In the genomic region with DNA sequence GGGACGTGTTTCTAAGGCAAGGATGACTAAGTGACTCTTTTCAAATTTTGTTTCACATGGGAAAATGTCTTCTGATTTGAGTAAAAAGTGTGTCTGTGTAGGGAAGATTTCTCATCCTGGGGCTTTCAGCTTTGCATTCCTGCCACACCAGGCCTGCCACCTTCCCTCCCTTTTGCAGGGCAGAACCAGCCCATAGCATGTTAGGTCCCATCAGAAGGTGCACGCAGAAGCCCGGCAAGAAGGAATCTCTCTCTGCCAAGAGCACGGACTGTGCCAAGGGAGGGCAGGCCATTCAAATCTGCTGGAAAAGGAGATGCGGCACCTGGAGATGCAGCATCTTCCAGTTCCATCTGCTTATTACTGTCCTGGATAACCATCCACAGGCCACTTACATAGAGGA, we compare ENCODE assay signal across 22 cellular contexts.
DNase-seq lines count a peak whose midpoint lies in the region; ATAC-seq and TF ChIP-seq lines count a peak whose summit lies in the region.
"Had no signal": no experiment of that assay in that cellular context is flagged by ENCODE, and none has a peak within 500 bp of the region (broad histone marks: within the 10 kb centered on the region; RNA-seq: fewer than 3 reads in every experiment).

No MANE protein-coding gene starts in this region.

- no peak overlapping the region for H3K27ac Mint-ChIP-seq in GM23338
- H3K27ac Mint-ChIP-seq: CD14-positive monocyte; CD4-positive, alpha-beta memory T cell; CD4-positive, CD25-positive, alpha-beta regulatory T cell had no signal

- TF ChIP-seq CTCF in GM23338 (conservative IDR thresholded peaks at IDR 0.05; ENCODE audit: low read depth in 2 of 2), result no peak
- no peak for TF ChIP-seq CTCF in thoracic aorta (IDR thresholded peaks at IDR 0.05)

- H3K4me3 Mint-ChIP-seq in GM23338, result no peak overlapping the region
- H3K4me3 Mint-ChIP-seq: CD14-positive monocyte; CD4-positive, alpha-beta memory T cell; CD4-positive, CD25-positive, alpha-beta regulatory T cell; CD8-positive, alpha-beta memory T cell had no signal

- H2AFZ ChIP-seq in GM23338, result peak overlapping the region; percentile 47; the same call in 1 of the 2 replicates

- no peaks in the 10 kb centered on the region for H3K27me3 ChIP-seq in GM23338 (ENCODE audit: insufficient read depth)
- H3K27me3 ChIP-seq in thoracic aorta (replicated peaks; ENCODE audit: insufficient read depth), result no peaks in the 10 kb centered on the region
- H3K27me3 ChIP-seq: BE2C, BLaER1 had no signal

- H4K20me1 ChIP-seq in GM23338 (replicated peaks; ENCODE audit: insufficient read depth), result no peaks in the 10 kb centered on the region
- H4K20me1 ChIP-seq: BLaER1 had no signal

- peaks cover 3% of the 10 kb centered on the region for H3K9me3 Mint-ChIP-seq in GM23338

- no peak for ATAC-seq in GM23338
- ATAC-seq in thoracic aorta (ENCODE audit: insufficient number of reproducible peaks, low FRiP score, low read depth), result no peak

- H3K9me2 ChIP-seq in GM23338 (ENCODE audit: insufficient read depth), result peaks cover 4% of the 10 kb centered on the region

- in situ Hi-C loops in G401 (cut with HindIII; ENCODE audit: low sequenced_read_pairs), result no loop called here

- H3K4me1 Mint-ChIP-seq in GM23338, result 0 out of 3 replicates have a peak, but pooled peaks cover 3% of the 10 kb centered on the region
- H3K4me1 Mint-ChIP-seq: CD14-positive monocyte; CD4-positive, alpha-beta memory T cell; CD4-positive, CD25-positive, alpha-beta regulatory T cell; CD8-positive, alpha-beta memory T cell had no signal

- peaks cover 2% of the 10 kb centered on the region; the same call in 1 of the 3 replicates for H3K36me3 Mint-ChIP-seq in GM23338 (ENCODE audit: low read depth)
- H3K36me3 Mint-ChIP-seq: CD14-positive monocyte; CD4-positive, alpha-beta memory T cell; CD4-positive, CD25-positive, alpha-beta regulatory T cell; CD8-positive, alpha-beta memory T cell had no signal

- DNase-seq in G401 (ENCODE audit: low spot score), result peak; percentile 10
- no peak for DNase-seq in GM23338 (ENCODE audit: low spot score)
- no peak for DNase-seq in thoracic aorta (ENCODE audit: low spot score)
- DNase-seq in SIG-M5 (lab: John Stamatoyannopoulos, UW), result no peak
- DNase-seq in activated CD4-positive, alpha-beta T cell treated with anti-CD3 and anti-CD28 coated beads for 48 hours, result no peak
- DNase-seq: 8988T; ACHN; BE2C; C1 segment of cervical spinal cord; CD4-positive, alpha-beta memory T cell; CD4-positive, CD25-positive, alpha-beta regulatory T cell; CD8-positive, alpha-beta memory T cell; COR-L47; DMS 273 treated with DMSO at 0.1 percent for 48 hours; DMS153; DMS53; DMS79; DND-41; EL; GF-D8 had no signal

- H3K4me3 ChIP-seq in GM23338, result no peak overlapping the region
- H3K4me3 ChIP-seq in thoracic aorta, result no peak overlapping the region
- H3K4me3 ChIP-seq: BLaER1 had no signal

- no peak overlapping the region for H3K4me2 ChIP-seq in GM23338

- no peaks in the 10 kb centered on the region for H3K36me3 ChIP-seq in GM23338 (ENCODE audit: insufficient read depth)
- H3K36me3 ChIP-seq in thoracic aorta, result no peaks in the 10 kb centered on the region
- H3K36me3 ChIP-seq: BE2C, BLaER1 had no signal

- no peaks in the 10 kb centered on the region for H3K27me3 Mint-ChIP-seq in GM23338 (ENCODE audit: insufficient read depth, low read depth, poor library complexity)
- H3K27me3 Mint-ChIP-seq: CD4-positive, CD25-positive, alpha-beta regulatory T cell had no signal

- no peaks in the 10 kb centered on the region for H3K79me2 ChIP-seq in GM23338 (replicated peaks; ENCODE audit: insufficient read depth)

- H3K27ac ChIP-seq in GM23338 (ENCODE audit: low read depth) (no peak overlapping the region), thoracic aorta (peak overlapping the region; percentile 15 to 29)
- H3K27ac ChIP-seq: BLaER1 had no signal

- no peaks in the 10 kb centered on the region for H3F3A ChIP-seq in GM23338 (replicated peaks; ENCODE audit: low read depth)

- H3K9me3 ChIP-seq in thoracic aorta, result no peaks in the 10 kb centered on the region
- H3K9me3 ChIP-seq: BE2C had no signal

- no peaks in the 10 kb centered on the region for H3K4me1 ChIP-seq in GM23338 (ENCODE audit: insufficient read depth)
- peaks cover 0 to 5% of the 10 kb centered on the region in 2 donors for H3K4me1 ChIP-seq in thoracic aorta (ENCODE audit: control insufficient read depth in 1 of 2, low read depth in 2 of 2)

TF ChIP-seq in GM23338, 12 proteins besides CTCF, POLR2A, EP300 and RAD21 (continues in another document):
- TF ChIP-seq, protein P1, sequence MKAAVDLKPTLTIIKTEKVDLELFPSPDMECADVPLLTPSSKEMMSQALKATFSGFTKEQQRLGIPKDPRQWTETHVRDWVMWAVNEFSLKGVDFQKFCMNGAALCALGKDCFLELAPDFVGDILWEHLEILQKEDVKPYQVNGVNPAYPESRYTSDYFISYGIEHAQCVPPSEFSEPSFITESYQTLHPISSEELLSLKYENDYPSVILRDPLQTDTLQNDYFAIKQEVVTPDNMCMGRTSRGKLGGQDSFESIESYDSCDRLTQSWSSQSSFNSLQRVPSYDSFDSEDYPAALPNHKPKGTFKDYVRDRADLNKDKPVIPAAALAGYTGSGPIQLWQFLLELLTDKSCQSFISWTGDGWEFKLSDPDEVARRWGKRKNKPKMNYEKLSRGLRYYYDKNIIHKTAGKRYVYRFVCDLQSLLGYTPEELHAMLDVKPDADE (IDR thresholded peaks at IDR 0.05), result no peak
- TF ChIP-seq STAT1 (IDR thresholded peaks at IDR 0.05; ENCODE audit: unreplicated experiment), result no peak
- TF ChIP-seq EZH2phosphoT487 (IDR thresholded peaks at IDR 0.05; ENCODE audit: unreplicated experiment), result no peak
- TF ChIP-seq, protein P2, sequence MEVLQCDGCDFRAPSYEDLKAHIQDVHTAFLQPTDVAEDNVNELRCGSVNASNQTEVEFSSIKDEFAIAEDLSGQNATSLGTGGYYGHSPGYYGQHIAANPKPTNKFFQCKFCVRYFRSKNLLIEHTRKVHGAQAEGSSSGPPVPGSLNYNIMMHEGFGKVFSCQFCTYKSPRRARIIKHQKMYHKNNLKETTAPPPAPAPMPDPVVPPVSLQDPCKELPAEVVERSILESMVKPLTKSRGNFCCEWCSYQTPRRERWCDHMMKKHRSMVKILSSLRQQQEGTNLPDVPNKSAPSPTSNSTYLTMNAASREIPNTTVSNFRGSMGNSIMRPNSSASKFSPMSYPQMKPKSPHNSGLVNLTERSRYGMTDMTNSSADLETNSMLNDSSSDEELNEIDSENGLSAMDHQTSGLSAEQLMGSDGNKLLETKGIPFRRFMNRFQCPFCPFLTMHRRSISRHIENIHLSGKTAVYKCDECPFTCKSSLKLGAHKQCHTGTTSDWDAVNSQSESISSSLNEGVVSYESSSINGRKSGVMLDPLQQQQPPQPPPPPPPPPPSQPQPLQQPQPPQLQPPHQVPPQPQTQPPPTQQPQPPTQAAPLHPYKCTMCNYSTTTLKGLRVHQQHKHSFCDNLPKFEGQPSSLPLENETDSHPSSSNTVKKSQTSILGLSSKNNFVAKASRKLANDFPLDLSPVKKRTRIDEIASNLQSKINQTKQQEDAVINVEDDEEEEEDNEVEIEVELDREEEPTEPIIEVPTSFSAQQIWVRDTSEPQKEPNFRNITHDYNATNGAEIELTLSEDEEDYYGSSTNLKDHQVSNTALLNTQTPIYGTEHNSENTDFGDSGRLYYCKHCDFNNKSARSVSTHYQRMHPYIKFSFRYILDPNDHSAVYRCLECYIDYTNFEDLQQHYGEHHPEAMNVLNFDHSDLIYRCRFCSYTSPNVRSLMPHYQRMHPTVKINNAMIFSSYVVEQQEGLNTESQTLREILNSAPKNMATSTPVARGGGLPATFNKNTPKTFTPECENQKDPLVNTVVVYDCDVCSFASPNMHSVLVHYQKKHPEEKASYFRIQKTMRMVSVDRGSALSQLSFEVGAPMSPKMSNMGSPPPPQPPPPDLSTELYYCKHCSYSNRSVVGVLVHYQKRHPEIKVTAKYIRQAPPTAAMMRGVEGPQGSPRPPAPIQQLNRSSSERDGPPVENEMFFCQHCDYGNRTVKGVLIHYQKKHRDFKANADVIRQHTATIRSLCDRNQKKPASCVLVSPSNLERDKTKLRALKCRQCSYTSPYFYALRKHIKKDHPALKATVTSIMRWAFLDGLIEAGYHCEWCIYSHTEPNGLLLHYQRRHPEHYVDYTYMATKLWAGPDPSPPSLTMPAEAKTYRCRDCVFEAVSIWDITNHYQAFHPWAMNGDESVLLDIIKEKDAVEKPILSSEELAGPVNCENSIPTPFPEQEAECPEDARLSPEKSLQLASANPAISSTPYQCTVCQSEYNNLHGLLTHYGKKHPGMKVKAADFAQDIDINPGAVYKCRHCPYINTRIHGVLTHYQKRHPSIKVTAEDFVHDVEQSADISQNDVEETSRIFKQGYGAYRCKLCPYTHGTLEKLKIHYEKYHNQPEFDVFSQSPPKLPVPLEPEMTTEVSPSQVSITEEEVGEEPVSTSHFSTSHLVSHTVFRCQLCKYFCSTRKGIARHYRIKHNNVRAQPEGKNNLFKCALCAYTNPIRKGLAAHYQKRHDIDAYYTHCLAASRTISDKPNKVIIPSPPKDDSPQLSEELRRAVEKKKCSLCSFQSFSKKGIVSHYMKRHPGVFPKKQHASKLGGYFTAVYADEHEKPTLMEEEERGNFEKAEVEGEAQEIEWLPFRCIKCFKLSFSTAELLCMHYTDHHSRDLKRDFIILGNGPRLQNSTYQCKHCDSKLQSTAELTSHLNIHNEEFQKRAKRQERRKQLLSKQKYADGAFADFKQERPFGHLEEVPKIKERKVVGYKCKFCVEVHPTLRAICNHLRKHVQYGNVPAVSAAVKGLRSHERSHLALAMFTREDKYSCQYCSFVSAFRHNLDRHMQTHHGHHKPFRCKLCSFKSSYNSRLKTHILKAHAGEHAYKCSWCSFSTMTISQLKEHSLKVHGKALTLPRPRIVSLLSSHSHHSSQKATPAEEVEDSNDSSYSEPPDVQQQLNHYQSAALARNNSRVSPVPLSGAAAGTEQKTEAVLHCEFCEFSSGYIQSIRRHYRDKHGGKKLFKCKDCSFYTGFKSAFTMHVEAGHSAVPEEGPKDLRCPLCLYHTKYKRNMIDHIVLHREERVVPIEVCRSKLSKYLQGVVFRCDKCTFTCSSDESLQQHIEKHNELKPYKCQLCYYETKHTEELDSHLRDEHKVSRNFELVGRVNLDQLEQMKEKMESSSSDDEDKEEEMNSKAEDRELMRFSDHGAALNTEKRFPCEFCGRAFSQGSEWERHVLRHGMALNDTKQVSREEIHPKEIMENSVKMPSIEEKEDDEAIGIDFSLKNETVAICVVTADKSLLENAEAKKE (CRISPR knock-in tag; IDR thresholded peaks at IDR 0.05), result no peak
